8 cellular contexts compared by ENCODE assay signal in genomic region chr20:43983359-43983758, GRCh38.
DNase-seq lines count a peak whose midpoint lies in the region; ATAC-seq and TF ChIP-seq lines count a peak whose summit lies in the region.

No MANE protein-coding gene starts in this region.

- intact Hi-C loops in activated CD4-positive, alpha-beta memory T cell treated with anti-CD3 and anti-CD28 coated beads for 36 hours (cut with micrococcal nuclease): loop anchor here (1.0 to 5.0 kb wide), 2 partner anchors 84 to 97 kb away; no protein-coding TSS in a partner anchor

- CTCF ChIA-PET in activated CD4-positive, alpha-beta memory T cell treated with anti-CD3 and anti-CD28 coated beads for 36 hours (lab: Charles Lee): interaction anchor here (0.5 to 3.6 kb wide), 21 partner anchors 10 to 533 kb away, joined by 3 to 29 read pairs (median 4); no protein-coding TSS in a partner anchor

- no peak overlapping the region for H3K4me3 Mint-ChIP-seq in activated CD4-positive, alpha-beta memory T cell treated with anti-CD3 and anti-CD28 coated beads for 36 hours

- H3K27ac Mint-ChIP-seq in activated CD4-positive, alpha-beta memory T cell treated with anti-CD3 and anti-CD28 coated beads for 36 hours: no peak overlapping the region

- H3K27me3 Mint-ChIP-seq in activated CD4-positive, alpha-beta memory T cell treated with anti-CD3 and anti-CD28 coated beads for 36 hours: peaks cover 2% of the 10 kb centered on the region

- DNase-seq in GM20000 (ENCODE audit: low spot score) (no peak), iPS-NIHi7 (ENCODE audit: extremely low spot score) (peak; percentile 54), HK-2 (ENCODE audit: unreplicated experiment) (no peak), HuH-7.5 (ENCODE audit: low spot score) (no peak)
- DNase-seq in activated CD4-positive, alpha-beta memory T cell treated with anti-CD3 and anti-CD28 coated beads for 36 hours: peak; percentile 68

- POLR2A ChIA-PET in activated CD4-positive, alpha-beta memory T cell treated with anti-CD3 and anti-CD28 coated beads for 36 hours (lab: Charles Lee): no interaction called here

- H3K36me3 Mint-ChIP-seq in activated CD4-positive, alpha-beta memory T cell treated with anti-CD3 and anti-CD28 coated beads for 36 hours: no peaks in the 10 kb centered on the region

- peak; percentile 66 for TF ChIP-seq CTCF in 22Rv1 (IDR thresholded peaks at IDR 0.05)
- TF ChIP-seq CTCF in GM20000 (IDR thresholded peaks at IDR 0.05; ENCODE audit: extremely low read depth, missing control alignments): peak; percentile 24

- no peaks in the 10 kb centered on the region for H3K9me3 Mint-ChIP-seq in activated CD4-positive, alpha-beta memory T cell treated with anti-CD3 and anti-CD28 coated beads for 36 hours

- peaks cover 14% of the 10 kb centered on the region for H3K4me1 Mint-ChIP-seq in activated CD4-positive, alpha-beta memory T cell treated with anti-CD3 and anti-CD28 coated beads for 36 hours (ENCODE audit: low read depth)

- ATAC-seq in HG03520 (IDR thresholded peaks at IDR 0.05; ENCODE audit: unreplicated experiment): no peak
- ATAC-seq in GM18511 (IDR thresholded peaks at IDR 0.05; ENCODE audit: unreplicated experiment): no peak

- H3K27ac ChIP-seq in 22Rv1: no peak overlapping the region

Comparison
In these comparisons a context has a peak if more than half of its experiments do, and no peak if none do; other contexts are left out.
1. DNase-seq: peak in activated CD4-positive, alpha-beta memory T cell treated with anti-CD3 and anti-CD28 coated beads for 36 hours (single experiment) and iPS-NIHi7 (single experiment); none in GM20000 (single experiment), HK-2 (single experiment) and HuH-7.5 (single experiment).